29 cellular contexts compared by ENCODE assay signal in the genomic region with DNA sequence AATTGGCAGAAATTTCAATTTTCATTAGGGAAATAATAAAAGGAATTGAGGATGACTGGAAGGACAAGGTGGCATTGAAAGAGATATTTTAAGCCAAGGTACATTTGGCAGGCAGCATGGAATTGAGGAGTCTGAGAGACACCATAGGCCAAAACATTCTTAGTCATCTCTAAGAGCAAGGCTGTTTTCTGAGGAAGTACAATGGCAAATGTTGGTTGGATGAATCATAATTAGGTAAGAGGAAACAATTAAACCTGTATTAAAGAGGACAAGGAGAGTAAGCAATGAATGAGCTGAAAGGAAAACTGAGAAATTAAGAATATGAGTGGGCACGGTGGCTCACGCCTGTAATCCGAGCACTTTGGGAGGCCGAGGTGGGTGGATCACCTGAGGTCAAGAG.
DNase-seq lines count a peak whose midpoint lies in the region; ATAC-seq and TF ChIP-seq lines count a peak whose summit lies in the region.
"Had no signal": no experiment of that assay in that cellular context is flagged by ENCODE, and none has a peak within 500 bp of the region (broad histone marks: within the 10 kb centered on the region; RNA-seq: fewer than 3 reads in every experiment).

No MANE protein-coding gene starts in this region.

- no peak overlapping the region for H3K27ac Mint-ChIP-seq in activated T-cell treated with anti-CD3 and anti-CD28 coated beads, Interleukin-2, amount 50 U/mL, for 24 hours
- H3K27ac Mint-ChIP-seq: activated naive CD4-positive, alpha-beta T cell treated with anti-CD3 and anti-CD28 coated beads for 36 hours; activated T-helper 1 cell treated with anti-CD3 and anti-CD28 coated beads, Interleukin-12 subunit alpha, Interleukin-12 subunit beta, Interleukin-2, Interleukin-4 antibody, amounts not matched to agents 30 ng/mL and 10 ng/mL and 1 ng/mL, durations not matched to agents 14 hours and 24 hours and 36 hours; nephron; T-helper 1 cell treated with Interleukin-12 subunit alpha and Interleukin-12 subunit beta and Interleukin-4 antibody, amounts not matched to agents 30 μg/mL and 1 μg/mL, for 36 hours; type B pancreatic cell had no signal

- no peaks in the 10 kb centered on the region for H3K36me3 ChIP-seq in Peyer's patch
- H3K36me3 ChIP-seq: BLaER1, lower lobe of right lung had no signal

- H3K27me3 ChIP-seq in Peyer's patch, result no peaks in the 10 kb centered on the region
- H3K27me3 ChIP-seq: BLaER1 had no signal

- H3K27me3 Mint-ChIP-seq in activated T-cell treated with anti-CD3 and anti-CD28 coated beads, Interleukin-2, amount 50 U/mL, for 24 hours, result peaks cover 43% of the 10 kb centered on the region

- DNase-seq in Daoy (ENCODE audit: low read depth), result peak; percentile 61
- peak; percentile 12 for DNase-seq in LHCN-M2 (ENCODE audit: low read depth)
- peak; percentile 2 for DNase-seq in astrocyte of the hippocampus (ENCODE audit: low read depth, low spot score)
- DNase-seq in foreskin fibroblast, result peak; percentile 40 to 57
- no peak for DNase-seq in stimulated activated CD4-positive, alpha-beta T cell treated with anti-CD3 and anti-CD28 coated beads, Interleukin-4, amount 100 ng/mL, for 24 hours
- DNase-seq in activated T-cell treated with anti-CD3 and anti-CD28 coated beads, Interleukin-2, amount 50 U/mL, for 24 hours, result no peak
- no peak for DNase-seq in Peyer's patch
- DNase-seq: ACHN; activated CD4-positive, alpha-beta T cell treated with anti-CD3 and anti-CD28 coated beads, Interleukin-2, amount 50 U/mL, for 48 hours; activated naive CD4-positive, alpha-beta T cell treated with anti-CD3 and anti-CD28 coated beads for 36 hours; Caco-2; caudate nucleus; DMS79; glutamatergic neuron; islet precursor cell; lower lobe of right lung; NCI-H1092 treated with DMSO at 0.1 percent for 48 hours; NCI-H187 treated with DMSO at 0.1 percent for 48 hours; NCI-H69; retina had no signal

- TF ChIP-seq CTCF in foreskin fibroblast (IDR thresholded peaks at IDR 0.05; ENCODE audit: low read depth, low read length), result no peak
- TF ChIP-seq CTCF in Peyer's patch (IDR thresholded peaks at IDR 0.05), result no peak

- no peaks in the 10 kb centered on the region for H3K4me1 Mint-ChIP-seq in activated T-cell treated with anti-CD3 and anti-CD28 coated beads, Interleukin-2, amount 50 U/mL, for 24 hours (ENCODE audit: low read depth)
- H3K4me1 Mint-ChIP-seq: nephron had no signal

- H3K36me3 Mint-ChIP-seq in activated T-cell treated with anti-CD3 and anti-CD28 coated beads, Interleukin-2, amount 50 U/mL, for 24 hours (ENCODE audit: low read depth), result no peaks in the 10 kb centered on the region
- H3K36me3 Mint-ChIP-seq: type B pancreatic cell had no signal

- no peaks in the 10 kb centered on the region for H3K9me3 ChIP-seq in Peyer's patch
- H3K9me3 ChIP-seq: BLaER1, Caco-2, lower lobe of right lung had no signal

- H3K27ac ChIP-seq in Peyer's patch, result no peak overlapping the region
- H3K27ac ChIP-seq: BLaER1, lower lobe of right lung, SK-N-MC, skin epidermis had no signal

- no peak overlapping the region for H3K4me3 Mint-ChIP-seq in activated T-cell treated with anti-CD3 and anti-CD28 coated beads, Interleukin-2, amount 50 U/mL, for 24 hours
- H3K4me3 Mint-ChIP-seq: activated naive CD4-positive, alpha-beta T cell treated with anti-CD3 and anti-CD28 coated beads for 36 hours; activated T-helper 1 cell treated with anti-CD3 and anti-CD28 coated beads, Interleukin-12 subunit alpha, Interleukin-12 subunit beta, Interleukin-2, Interleukin-4 antibody, amounts not matched to agents 30 ng/mL and 10 ng/mL and 1 ng/mL, durations not matched to agents 14 hours and 24 hours and 36 hours; nephron; T-helper 1 cell treated with Interleukin-12 subunit alpha and Interleukin-12 subunit beta and Interleukin-4 antibody, amounts not matched to agents 30 μg/mL and 1 μg/mL, for 36 hours; type B pancreatic cell had no signal

- no peak for ATAC-seq in GM19467 (IDR thresholded peaks at IDR 0.05; ENCODE audit: unreplicated experiment)
- ATAC-seq: activated CD4-positive, CD25-positive, alpha-beta regulatory T cell treated with anti-CD3 and anti-CD28 coated beads, Interleukin-2, amount 50 U/mL, for 24 hours; lower lobe of right lung had no signal

- H3K4me1 ChIP-seq in Peyer's patch, result no peaks in the 10 kb centered on the region
- H3K4me1 ChIP-seq: Caco-2, lower lobe of right lung had no signal

- no peaks in the 10 kb centered on the region for H3K9me3 Mint-ChIP-seq in activated T-cell treated with anti-CD3 and anti-CD28 coated beads, Interleukin-2, amount 50 U/mL, for 24 hours
- H3K9me3 Mint-ChIP-seq: activated naive CD4-positive, alpha-beta T cell treated with anti-CD3 and anti-CD28 coated beads for 36 hours; activated T-helper 1 cell treated with anti-CD3 and anti-CD28 coated beads, Interleukin-12 subunit alpha, Interleukin-12 subunit beta, Interleukin-2, Interleukin-4 antibody, amounts not matched to agents 30 ng/mL and 10 ng/mL and 1 ng/mL, durations not matched to agents 14 hours and 24 hours and 36 hours; nephron; T-helper 1 cell treated with Interleukin-12 subunit alpha and Interleukin-12 subunit beta and Interleukin-4 antibody, amounts not matched to agents 30 μg/mL and 1 μg/mL, for 36 hours; type B pancreatic cell had no signal

- TF ChIP-seq POLR2A in Peyer's patch (IDR thresholded peaks at IDR 0.05), result no peak

- H3K4me3 ChIP-seq in foreskin fibroblast (ENCODE audit: low read depth in 1 of 2, low read length in 2 of 2) (no peak overlapping the region), Peyer's patch (no peak overlapping the region)
- H3K4me3 ChIP-seq: BLaER1, lower lobe of right lung, SK-N-MC, skin epidermis had no signal

Comparison
In these comparisons a context has a peak if more than half of its experiments do, and no peak if none do; other contexts are left out.
1. DNase-seq: peak in Daoy (single experiment), LHCN-M2 (single experiment), astrocyte of the hippocampus (single experiment) and foreskin fibroblast (2 of 2); none in stimulated activated CD4-positive, alpha-beta T cell treated with anti-CD3 and anti-CD28 coated beads, Interleukin-4, amount 100 ng/mL, for 24 hours (single experiment), activated T-cell treated with anti-CD3 and anti-CD28 coated beads, Interleukin-2, amount 50 U/mL, for 24 hours (single experiment) and Peyer's patch (0 of 3).